26 cellular contexts compared by ENCODE assay signal in genomic region chr3:135117977-135118376, GRCh38.
DNase-seq lines count a peak whose midpoint lies in the region; ATAC-seq, FAIRE-seq and TF ChIP-seq lines count a peak whose summit lies in the region.
"Had no signal": no experiment of that assay in that cellular context is flagged by ENCODE, and none has a peak within 500 bp of the region (broad histone marks: within the 10 kb centered on the region; RNA-seq: fewer than 3 reads in every experiment).

No MANE protein-coding gene starts in this region.

- no peak overlapping the region for H3K27ac ChIP-seq in upper lobe of right lung
- H3K27ac ChIP-seq: BLaER1 had no signal

- H3K27ac Mint-ChIP-seq in natural killer cell treated with Interleukin-12 subunit alpha and Interleukin-12 subunit beta and Interleukin-15 and Interleukin-18, amount 100 ng/mL, for 72 hours, result no peak overlapping the region
- no peak overlapping the region for H3K27ac Mint-ChIP-seq in stimulated activated effector memory CD8-positive, alpha-beta T cell treated with anti-CD3 and anti-CD28 coated beads, Interleukin-12 subunit alpha, Interleukin-12 subunit beta, amount 100 ng/mL, for 72 hours
- H3K27ac Mint-ChIP-seq: CD14-positive monocyte; CD4-positive, alpha-beta memory T cell; CD4-positive, CD25-positive, alpha-beta regulatory T cell; CD8-positive, alpha-beta memory T cell had no signal

- no peak overlapping the region for H3K4me3 Mint-ChIP-seq in natural killer cell treated with Interleukin-12 subunit alpha and Interleukin-12 subunit beta and Interleukin-15 and Interleukin-18, amount 100 ng/mL, for 72 hours
- H3K4me3 Mint-ChIP-seq in stimulated activated effector memory CD8-positive, alpha-beta T cell treated with anti-CD3 and anti-CD28 coated beads, Interleukin-12 subunit alpha, Interleukin-12 subunit beta, amount 100 ng/mL, for 72 hours, result no peak overlapping the region
- H3K4me3 Mint-ChIP-seq: CD14-positive monocyte; CD4-positive, alpha-beta memory T cell; CD4-positive, CD25-positive, alpha-beta regulatory T cell; CD8-positive, alpha-beta memory T cell had no signal

- ATAC-seq in natural killer cell treated with Interleukin-12 subunit alpha and Interleukin-12 subunit beta and Interleukin-15 and Interleukin-18, amount 100 ng/mL, for 72 hours, result peak; percentile 7 to 52
- ATAC-seq in stimulated activated effector memory CD8-positive, alpha-beta T cell treated with anti-CD3 and anti-CD28 coated beads, Interleukin-12 subunit alpha, Interleukin-12 subunit beta, amount 100 ng/mL, for 72 hours, result peak; percentile 6
- peak; percentile 28 for ATAC-seq in upper lobe of right lung
- ATAC-seq: GM12878 had no signal

- no peak overlapping the region for H3K4me3 ChIP-seq in upper lobe of right lung
- H3K4me3 ChIP-seq: BLaER1, GM12878 had no signal

- no peaks in the 10 kb centered on the region for H3K36me3 Mint-ChIP-seq in natural killer cell treated with Interleukin-12 subunit alpha and Interleukin-12 subunit beta and Interleukin-15 and Interleukin-18, amount 100 ng/mL, for 72 hours
- H3K36me3 Mint-ChIP-seq in stimulated activated effector memory CD8-positive, alpha-beta T cell treated with anti-CD3 and anti-CD28 coated beads, Interleukin-12 subunit alpha, Interleukin-12 subunit beta, amount 100 ng/mL, for 72 hours, result no peaks in the 10 kb centered on the region
- H3K36me3 Mint-ChIP-seq: CD14-positive monocyte; CD4-positive, alpha-beta memory T cell; CD8-positive, alpha-beta memory T cell had no signal

- TF ChIP-seq CTCF in upper lobe of right lung (IDR thresholded peaks at IDR 0.05), result no peak

- no peaks in the 10 kb centered on the region for H3K4me1 Mint-ChIP-seq in natural killer cell treated with Interleukin-12 subunit alpha and Interleukin-12 subunit beta and Interleukin-15 and Interleukin-18, amount 100 ng/mL, for 72 hours (ENCODE audit: low read depth in 2 of 2)
- no peaks in the 10 kb centered on the region for H3K4me1 Mint-ChIP-seq in stimulated activated effector memory CD8-positive, alpha-beta T cell treated with anti-CD3 and anti-CD28 coated beads, Interleukin-12 subunit alpha, Interleukin-12 subunit beta, amount 100 ng/mL, for 72 hours
- H3K4me1 Mint-ChIP-seq: CD14-positive monocyte; CD4-positive, alpha-beta memory T cell; CD4-positive, CD25-positive, alpha-beta regulatory T cell; CD8-positive, alpha-beta memory T cell had no signal

- no peak for DNase-seq in natural killer cell treated with Interleukin-12 subunit alpha and Interleukin-12 subunit beta and Interleukin-15 and Interleukin-18, amount 100 ng/mL, for 72 hours (ENCODE audit: low spot score)
- no peak for DNase-seq in stimulated activated effector memory CD8-positive, alpha-beta T cell treated with anti-CD3 and anti-CD28 coated beads, Interleukin-12 subunit alpha, Interleukin-12 subunit beta, amount 100 ng/mL, for 72 hours (ENCODE audit: low spot score in 2 of 2)
- DNase-seq in upper lobe of right lung (no peak), GM12891 (ENCODE audit: insufficient read length, low spot score) (no peak), SKM-1 (lab: John Stamatoyannopoulos, UW; ENCODE audit: unreplicated experiment) (no peak), NCI-H748 (lab: John Stamatoyannopoulos, UW; ENCODE audit: unreplicated experiment) (no peak)
- DNase-seq: 8988T; ACHN; BE2C; C1 segment of cervical spinal cord; CD4-positive, alpha-beta memory T cell; CD4-positive, CD25-positive, alpha-beta regulatory T cell; CD8-positive, alpha-beta memory T cell; COR-L47; DMS 273 treated with DMSO at 0.1 percent for 48 hours; DMS153; DMS53; DMS79; DND-41; EL; GDM1 had no signal

- no peaks in the 10 kb centered on the region for H3K9me3 ChIP-seq in upper lobe of right lung
- H3K9me3 ChIP-seq: BE2C, BLaER1 had no signal

- no peaks in the 10 kb centered on the region for H3K36me3 ChIP-seq in upper lobe of right lung
- H3K36me3 ChIP-seq: BE2C, BLaER1 had no signal

- no peak for FAIRE-seq in GM12891 (lab: Jason Lieb, UNC)
- FAIRE-seq: A204.1, GM12878, GM19239 had no signal

- H3K9me3 Mint-ChIP-seq in natural killer cell treated with Interleukin-12 subunit alpha and Interleukin-12 subunit beta and Interleukin-15 and Interleukin-18, amount 100 ng/mL, for 72 hours, result peaks cover 7% of the 10 kb centered on the region
- H3K9me3 Mint-ChIP-seq in stimulated activated effector memory CD8-positive, alpha-beta T cell treated with anti-CD3 and anti-CD28 coated beads, Interleukin-12 subunit alpha, Interleukin-12 subunit beta, amount 100 ng/mL, for 72 hours, result peaks cover 11% of the 10 kb centered on the region

- intact Hi-C loops in upper lobe of right lung (cut with DNase I), result no loop called here

- H3K27me3 ChIP-seq in upper lobe of right lung, result no peaks in the 10 kb centered on the region
- H3K27me3 ChIP-seq: BE2C, BLaER1 had no signal

- H3K4me1 ChIP-seq in upper lobe of right lung, result no peaks in the 10 kb centered on the region
- H3K4me1 ChIP-seq: BE2C, BLaER1 had no signal

- TF ChIP-seq POLR2A in GM12891 (IDR thresholded peaks at IDR 0.05; ENCODE audit: low read depth, low read length), result no peak

- H3K27me3 Mint-ChIP-seq in natural killer cell treated with Interleukin-12 subunit alpha and Interleukin-12 subunit beta and Interleukin-15 and Interleukin-18, amount 100 ng/mL, for 72 hours, result no peaks in the 10 kb centered on the region
- H3K27me3 Mint-ChIP-seq: CD4-positive, CD25-positive, alpha-beta regulatory T cell; CD8-positive, alpha-beta memory T cell had no signal

TF ChIP-seq in GM12891, 5 proteins besides CTCF, POLR2A, EP300 and RAD21:
- no peak for TF ChIP-seq TAF1 (IDR thresholded peaks at IDR 0.05; ENCODE audit: low read depth, low read length)
- no peak for TF ChIP-seq PAX5 (IDR thresholded peaks at IDR 0.05; ENCODE audit: insufficient read depth, low read length, severe bottlenecking)
- TF ChIP-seq POU2F2 (IDR thresholded peaks at IDR 0.05; ENCODE audit: low read depth, low read length), result no peak
- no peak for TF ChIP-seq POLR2AphosphoS5 (IDR thresholded peaks at IDR 0.05; ENCODE audit: low read depth, low read length)
- no peak for TF ChIP-seq SPI1 (IDR thresholded peaks at IDR 0.05; ENCODE audit: low read depth, low read length)
